13 cellular contexts compared by ENCODE assay signal in the genomic region with DNA sequence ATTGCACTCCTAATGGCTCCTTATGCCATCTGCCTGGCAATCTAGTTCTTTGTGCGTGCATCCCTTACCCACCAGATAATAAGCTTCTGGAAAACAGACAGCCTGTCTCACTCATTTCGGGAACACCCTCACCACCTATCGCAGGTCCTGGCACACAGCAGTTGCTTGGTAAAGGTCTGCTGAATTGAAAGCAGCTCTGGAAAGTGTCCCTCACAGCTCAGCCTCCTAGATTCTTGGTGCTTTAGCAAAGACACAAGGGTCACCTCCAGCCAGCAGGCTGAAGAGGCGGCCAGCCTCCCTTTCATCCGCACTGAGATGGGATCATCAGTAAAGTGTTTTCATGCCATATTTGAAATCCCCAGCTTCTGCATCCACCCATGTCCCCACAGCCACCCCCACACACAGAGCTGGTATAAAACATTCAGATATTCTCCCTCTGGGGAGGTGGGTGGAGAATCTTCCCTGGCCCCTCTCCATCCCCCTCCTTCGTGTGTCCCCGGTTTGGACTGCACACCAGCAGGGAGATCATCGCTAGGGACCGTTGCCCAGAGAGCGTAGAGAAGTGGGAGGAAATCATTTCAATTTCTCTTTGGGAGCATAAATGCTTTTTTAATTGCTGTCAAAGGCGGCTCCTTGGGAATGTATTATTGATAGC. TPM values are rescaled to one million over a fixed set of nuclear protein-coding genes. Genes with fewer than 3 reads are reported as not detected.
DNase-seq lines count a peak whose midpoint lies in the region; FAIRE-seq and TF ChIP-seq lines count a peak whose summit lies in the region.
"Had no signal": no experiment of that assay in that cellular context is flagged by ENCODE, and none has a peak within 500 bp of the region (broad histone marks: within the 10 kb centered on the region; RNA-seq: fewer than 3 reads in every experiment).

No MANE protein-coding gene starts in this region.

- H3K4me3 ChIP-seq in kidney (ENCODE audit: low read length in 2 of 2) (no peak overlapping the region), skeletal muscle satellite cell (ENCODE audit: low read length) (no peak overlapping the region), spleen (no peak overlapping the region)
- H3K4me3 ChIP-seq: suprapubic skin had no signal

- no peaks in the 10 kb centered on the region for H3K36me3 ChIP-seq in kidney (ENCODE audit: control insufficient read depth in 1 of 2, insufficient read depth in 2 of 2, low read length in 2 of 2)
- no peaks in the 10 kb centered on the region for H3K36me3 ChIP-seq in skeletal muscle satellite cell (ENCODE audit: insufficient read depth, low read length)
- H3K36me3 ChIP-seq in spleen = no peaks in the 10 kb centered on the region
- H3K36me3 ChIP-seq: suprapubic skin had no signal

- H3K9ac ChIP-seq in kidney (ENCODE audit: low read length in 2 of 2) (no peak overlapping the region), skeletal muscle satellite cell (ENCODE audit: low read depth, low read length) (no peak overlapping the region)

- no peak for TF ChIP-seq CTCF in kidney (IDR thresholded peaks at IDR 0.05; ENCODE audit: borderline replicate concordance, extremely low read depth, insufficient read depth)
- no peak for TF ChIP-seq CTCF in spleen (IDR thresholded peaks at IDR 0.05 in 8 of 11, conservative IDR thresholded peaks at IDR 0.05 in 3 of 11)

- peak overlapping the region; percentile 28 for H3K4me2 ChIP-seq in skeletal muscle satellite cell (ENCODE audit: low read length)

- 75 to 88% (median 83%) methylated on average over 11 of the region's 11 CpGs for WGBS in spleen, 5 donors

- TF ChIP-seq POLR2A in spleen (IDR thresholded peaks at IDR 0.05) = no peak

- FAIRE-seq in kidney (lab: Jason Lieb, UNC) = no peak

- intact Hi-C loops in kidney (cut with DNase I) (no loop called here), spleen (cut with DNase I; ENCODE audit: low total_unique reads) (no loop called here)

- peaks cover 4% of the 10 kb centered on the region for H3K27me3 ChIP-seq in skeletal muscle satellite cell (ENCODE audit: control insufficient read depth, insufficient read depth, low read length)
- peaks cover 0 to 7% (median 0%) of the 10 kb centered on the region in 7 donors for H3K27me3 ChIP-seq in spleen (replicated peaks in 1 of 7)
- H3K27me3 ChIP-seq: suprapubic skin had no signal

- H3K27ac ChIP-seq in kidney (ENCODE audit: low read depth in 2 of 2, low read length in 2 of 2) = no peak overlapping the region
- peak overlapping the region in 1 of 8 donors; percentile 20 for H3K27ac ChIP-seq in spleen
- H3K27ac ChIP-seq: suprapubic skin had no signal

- no peaks in the 10 kb centered on the region for H3K4me1 ChIP-seq in kidney (ENCODE audit: control insufficient read depth in 1 of 2, insufficient read depth in 1 of 2, low read depth in 1 of 2, low read length in 2 of 2)
- peaks cover 12% of the 10 kb centered on the region for H3K4me1 ChIP-seq in skeletal muscle satellite cell (ENCODE audit: control insufficient read depth, insufficient read depth, low read length)
- peaks cover 0 to 36% (median 9%) of the 10 kb centered on the region in 6 donors for H3K4me1 ChIP-seq in spleen

- peak; percentile 57 for DNase-seq in NCI-H1092 treated with DMSO at 0.1 percent for 48 hours (lab: John Stamatoyannopoulos, UW)
- DNase-seq in anterior cingulate cortex (lab: John Stamatoyannopoulos, UW) = peak in 42 of 58 donors; percentile 2 to 79 (median 36)
- peak; percentile 72 for DNase-seq in kidney
- DNase-seq in central memory CD4-positive, alpha-beta T cell = no peak
- DNase-seq in T1000 (lab: John Stamatoyannopoulos, UW) = no peak
- DNase-seq in activated naive CD4-positive, alpha-beta T cell treated with anti-CD3 and anti-CD28 coated beads, Interleukin-2, amount 50 U/mL, for 16 hours = no peak
- DNase-seq in spleen = no peak
- DNase-seq: activated naive CD8-positive, alpha-beta T cell treated with anti-CD3 and anti-CD28 coated beads for 36 hours; CD8-positive, alpha-beta T cell; cortex of kidney; NCI-H526 treated with DMSO at 0.1 percent for 48 hours had no signal

- H3K9me3 ChIP-seq in kidney (ENCODE audit: control insufficient read depth in 1 of 2, low read length in 2 of 2) = no peaks in the 10 kb centered on the region
- no peaks in the 10 kb centered on the region for H3K9me3 ChIP-seq in skeletal muscle satellite cell (replicated peaks; ENCODE audit: low read length)
- no peaks in the 10 kb centered on the region for H3K9me3 ChIP-seq in spleen
- H3K9me3 ChIP-seq: suprapubic skin had no signal

RNA-seq across cellular contexts. Expression of gene ATP2B4, which starts 29.1 kb away (rescaled TPM):
- 67.4 TPM for total RNA-seq in kidney
- 19.7 TPM for polyA plus RNA-seq in kidney (ENCODE audit: insufficient read depth, low read depth, low replicate concordance)
- total RNA-seq in skeletal muscle satellite cell (2012; rRNA removed) = 205 and 257 TPM in 2 replicates
- total RNA-seq in spleen = 10 to 100 TPM; 34.5 to 78.5 (median 55.2) TPM
- 1 to 10 TPM; 6.2 to 8.6 (median 6.7) TPM for polyA plus RNA-seq in spleen

Comparison
In these comparisons a context has a peak if more than half of its experiments do, and no peak if none do; other contexts are left out.
1. DNase-seq: peak in NCI-H1092 treated with DMSO at 0.1 percent for 48 hours (single experiment), anterior cingulate cortex (42 of 58) and kidney (single experiment); none in central memory CD4-positive, alpha-beta T cell (single experiment), T1000 (single experiment), activated naive CD4-positive, alpha-beta T cell treated with anti-CD3 and anti-CD28 coated beads, Interleukin-2, amount 50 U/mL, for 16 hours (single experiment) and spleen (single experiment).